Comparison of ENCODE assay signal across 18 cellular contexts in genomic region chr4:42636591-42636990, GRCh38. TPM values are rescaled to one million over a fixed set of nuclear protein-coding genes. Genes with fewer than 3 reads are reported as not detected.
DNase-seq lines count a peak whose midpoint lies in the region; ATAC-seq and TF ChIP-seq lines count a peak whose summit lies in the region.
"Had no signal": no experiment of that assay in that cellular context is flagged by ENCODE, and none has a peak within 500 bp of the region (broad histone marks: within the 10 kb centered on the region; RNA-seq: fewer than 3 reads in every experiment).

No MANE protein-coding gene starts in this region.

- CTCF ChIA-PET in OCI-LY7 (lab: Charles Lee; ENCODE audit: unreplicated experiment) = interaction anchor here (1.0 to 1.8 kb wide), 3 partner anchors 8 to 20 kb away, joined by 3 to 9 read pairs (median 6); partner anchors contain the start of gene ATP8A1

- H3K4me1 Mint-ChIP-seq in IgD-negative memory B cell (peaks cover 67 to 89% (median 68%) of the 10 kb centered on the region in 3 donors), memory B cell (peaks cover 64% of the 10 kb centered on the region)

- H3K9me2 ChIP-seq in OCI-LY7 (ENCODE audit: insufficient read depth, low read length) = no peaks in the 10 kb centered on the region

- H3K4me2 ChIP-seq in OCI-LY7 (ENCODE audit: low read length) = peak overlapping the region; percentile 80
- H3K4me2 ChIP-seq: A549 had no signal

- POLR2A ChIA-PET in OCI-LY7 (lab: Charles Lee) = interaction anchor here (1.2 to 7.3 kb wide), 10 partner anchors 7 to 42 kb away, joined by 6 to 69 read pairs (median 8); partner anchors contain the start of gene ATP8A1

- H3K4me3 Mint-ChIP-seq in IgD-negative memory B cell (peak overlapping the region in 2 of 4 donors; percentile 9 to 22), memory B cell (no peak overlapping the region)

- ATAC-seq in memory B cell (ENCODE audit: low read depth) (no peak), HG03095 (IDR thresholded peaks at IDR 0.05; ENCODE audit: unreplicated experiment) (no peak)
- ATAC-seq: A549, lower lobe of right lung had no signal

- TF ChIP-seq EP300 in stomach (IDR thresholded peaks at IDR 0.05) = no peak

- peaks cover 4% of the 10 kb centered on the region; the same call in 1 of the 2 replicates for H4K20me1 ChIP-seq in OCI-LY7 (ENCODE audit: insufficient read depth, low read length)

- TF ChIP-seq CTCF in OCI-LY7 (conservative IDR thresholded peaks at IDR 0.05; ENCODE audit: low read length) = no peak
- no peak for TF ChIP-seq CTCF in stomach (IDR thresholded peaks at IDR 0.05)

- H3K9me3 Mint-ChIP-seq in IgD-negative memory B cell (no peaks in the 10 kb centered on the region), memory B cell (peaks cover 1% of the 10 kb centered on the region)

- H3K27ac Mint-ChIP-seq in IgD-negative memory B cell (peak overlapping the region in 2 of 3 donors; percentile 2 to 84), memory B cell (peak overlapping the region; percentile 86)

- WGBS in stomach, 5 donors = 89 to 94% (median 91%) methylated on average over 4 of the region's 4 CpGs

- H3K4me3 ChIP-seq in OCI-LY7 (ENCODE audit: low read depth, low read length, poor library complexity, severe bottlenecking) = peak overlapping the region; percentile 65
- no peak overlapping the region for H3K4me3 ChIP-seq in stomach
- H3K4me3 ChIP-seq: A549, heart right ventricle, lower lobe of right lung, skin epidermis had no signal

- H3K27me3 Mint-ChIP-seq in IgD-negative memory B cell = no peaks in the 10 kb centered on the region
- H3K27me3 Mint-ChIP-seq in memory B cell = no peaks in the 10 kb centered on the region

- H3K4me1 ChIP-seq in OCI-LY7 (ENCODE audit: insufficient read depth, low read length, poor library complexity, severe bottlenecking) (peaks cover 99% of the 10 kb centered on the region), stomach (peaks cover 0 to 37% (median 11%) of the 10 kb centered on the region in 4 donors)
- H3K4me1 ChIP-seq: A549 had no signal

- intact Hi-C loops in OCI-LY7 (cut with micrococcal nuclease; ENCODE audit: unreplicated experiment) = loop anchor here (5.0 kb wide), 1 partner anchor 69 kb away; no protein-coding TSS in a partner anchor
- intact Hi-C loops in stomach (cut with DNase I; ENCODE audit: low total_unique reads) = no loop called here

- H3K9me3 ChIP-seq in OCI-LY7 (ENCODE audit: low read length) (no peaks in the 10 kb centered on the region), stomach (no peaks in the 10 kb centered on the region)
- H3K9me3 ChIP-seq: A549, heart right ventricle, lower lobe of right lung had no signal

- no TSS peak for BruUV-seq in OCI-LY7 (replicated peaks; lab: Mats Ljungman, UMichigan)

- DNase-seq in Ammon's horn (ENCODE audit: low spot score) (peak; percentile 50), OCI-LY7 (ENCODE audit: low spot score) (no peak), memory B cell (ENCODE audit: low spot score in 2 of 2) (no peak), SIG-M5 treated with dmso at 0.1 percent for 504 hours (lab: John Stamatoyannopoulos, UW; ENCODE audit: unreplicated experiment) (no peak), NCI-H1092 treated with DMSO at 0.1 percent for 48 hours (lab: John Stamatoyannopoulos, UW) (no peak), stomach (no peak)
- DNase-seq: central memory CD4-positive, alpha-beta T cell; GOT3; heart right ventricle; lower lobe of right lung; NK-92 treated with Interleukin-12 subunit alpha and Interleukin-12 subunit beta, amount 100 ng/mL, for 24 hours; T-helper 1 cell; trophoblast cell had no signal

- H3K27ac ChIP-seq in OCI-LY7 (ENCODE audit: low read depth, low read length, poor library complexity, severe bottlenecking) = peak overlapping the region; percentile 99
- H3K27ac ChIP-seq in stomach = no peak overlapping the region
- H3K27ac ChIP-seq: A549, heart right ventricle, lower lobe of right lung, skin epidermis, VCaP had no signal

- no peak for TF ChIP-seq POLR2A in stomach (IDR thresholded peaks at IDR 0.05)

- H3K36me3 ChIP-seq in OCI-LY7 (ENCODE audit: insufficient read depth, low read length) (peaks cover 38% of the 10 kb centered on the region), stomach (no peaks in the 10 kb centered on the region)
- H3K36me3 ChIP-seq: heart right ventricle, lower lobe of right lung had no signal

- peaks cover 100% of the 10 kb centered on the region for H3K79me2 ChIP-seq in OCI-LY7 (ENCODE audit: insufficient read depth, low read depth, low read length)

- H3K27me3 ChIP-seq in stomach = no peaks in the 10 kb centered on the region
- H3K27me3 ChIP-seq: heart right ventricle had no signal

- H3K36me3 Mint-ChIP-seq in IgD-negative memory B cell (peaks cover under 1% of the 10 kb centered on the region), memory B cell (peaks cover 2% of the 10 kb centered on the region)

- no peak overlapping the region for H2AFZ ChIP-seq in OCI-LY7 (ENCODE audit: low read length)

RNA-seq across cellular contexts. Expression of gene ATP8A1, which starts 20.3 kb away (rescaled TPM):
- polyA plus RNA-seq in IgD-negative memory B cell = 15.0 TPM
- total RNA-seq in OCI-LY7 (2014; rRNA removed; shearing (Covaris generic)) = 76.7 and 80.0 TPM in 2 replicates
- 141 and 149 TPM in 2 replicates for total RNA-seq in OCI-LY7 (2022)
- total RNA-seq in stomach = 100 to 1,000 TPM in 1 of 5 donors, 10 to 100 TPM in 4; 15.8 to 104 (median 54.0) TPM
- 1 to 10 TPM; 2.6 to 5.1 (median 2.8) TPM for polyA plus RNA-seq in stomach
